In genomic region chr12:69623970-69624369, GRCh38 we compare ENCODE assay signal across 1 cellular context.
TF ChIP-seq lines count a peak whose summit lies in the region.

No MANE protein-coding gene starts in this region.

TF ChIP-seq in K562, 482 proteins besides CTCF, POLR2A, EP300 and RAD21 (continued from another document and continues in another):
- TF ChIP-seq CHD7 (IDR thresholded peaks at IDR 0.05; ENCODE audit: low read depth, low read length): no peak
- no peak for TF ChIP-seq MTF1 (CRISPR knock-in tag; IDR thresholded peaks at IDR 0.05; ENCODE audit: borderline replicate concordance)
- TF ChIP-seq ZNF655 (CRISPR knock-in tag; IDR thresholded peaks at IDR 0.05): no peak
- no peak for TF ChIP-seq ZNF282 (CRISPR knock-in tag; IDR thresholded peaks at IDR 0.05)
- TF ChIP-seq NUFIP1 (IDR thresholded peaks at IDR 0.05; ENCODE audit: partially characterized antibody): peak; percentile 43
- TF ChIP-seq THRA (IDR thresholded peaks at IDR 0.05): no peak
- no peak for TF ChIP-seq SPI1 (IDR thresholded peaks at IDR 0.05; ENCODE audit: borderline replicate concordance, low read depth, low read length)
- TF ChIP-seq ZNF699 (CRISPR knock-in tag; IDR thresholded peaks at IDR 0.05; ENCODE audit: insufficient replicate concordance): no peak
- no peak for TF ChIP-seq POLR2G (IDR thresholded peaks at IDR 0.05; ENCODE audit: low read depth, low read length)
- TF ChIP-seq NFE2L1 (tag; IDR thresholded peaks at IDR 0.05; ENCODE audit: borderline replicate concordance, low read depth): no peak
- no peak for TF ChIP-seq DNMT1 (IDR thresholded peaks at IDR 0.05)
- TF ChIP-seq EHMT2 (IDR thresholded peaks at IDR 0.05): no peak
- peak; percentile 96 for TF ChIP-seq HDAC2 (IDR thresholded peaks at IDR 0.05)
- TF ChIP-seq ZNF778 (CRISPR knock-in tag; IDR thresholded peaks at IDR 0.05): no peak
- TF ChIP-seq CLOCK (CRISPR knock-in tag; IDR thresholded peaks at IDR 0.05; ENCODE audit: borderline replicate concordance): peak; percentile 50; the same call in 1 of the 2 replicates
- no peak; the same call in 1 of the 2 replicates for TF ChIP-seq CGGBP1 (CRISPR knock-in tag; IDR thresholded peaks at IDR 0.05)
- TF ChIP-seq ZBED1 (IDR thresholded peaks at IDR 0.05): peak; percentile 97
- 0 out of 2 replicates have a peak, but pooled peaks have one; percentile 55 for TF ChIP-seq FOXP1 (CRISPR knock-in tag; IDR thresholded peaks at IDR 0.05)
- no peak for TF ChIP-seq GTF2B (IDR thresholded peaks at IDR 0.05; ENCODE audit: extremely low read depth, insufficient read length)
- no peak for TF ChIP-seq ZBTB26 (CRISPR knock-in tag; IDR thresholded peaks at IDR 0.05)
- peak; percentile 36 to 39 for TF ChIP-seq E2F6 (IDR thresholded peaks at IDR 0.05; ENCODE audit: borderline replicate concordance in 1 of 2, extremely low read depth in 1 of 2, insufficient read depth in 1 of 2, insufficient read length in 1 of 2, low read depth in 1 of 2, low read length in 1 of 2, poor library complexity in 1 of 2, severe bottlenecking in 1 of 2)
- peak; percentile 84 for TF ChIP-seq ZKSCAN1 (IDR thresholded peaks at IDR 0.05; ENCODE audit: low read depth, low read length)
- no peak for TF ChIP-seq RBM15 (IDR thresholded peaks at IDR 0.05; ENCODE audit: insufficient read depth, low read length)
- no peak for TF ChIP-seq ELF1 (tag; IDR thresholded peaks at IDR 0.05)
- TF ChIP-seq ZNF24 (IDR thresholded peaks at IDR 0.05): peak; percentile 78
- 0 out of 2 replicates have a peak, but pooled peaks have one; percentile 37 for TF ChIP-seq ZNF239 (CRISPR knock-in tag; IDR thresholded peaks at IDR 0.05)
- peak; percentile 9 for TF ChIP-seq MXD1 (CRISPR knock-in tag; IDR thresholded peaks at IDR 0.05; ENCODE audit: borderline replicate concordance, poor library complexity, severe bottlenecking)
- TF ChIP-seq ELF2 (CRISPR knock-in tag; IDR thresholded peaks at IDR 0.05): no peak
- peak; percentile 87; the same call in 1 of the 2 replicates for TF ChIP-seq PTBP1 (IDR thresholded peaks at IDR 0.05; ENCODE audit: low read depth, low read length)
- TF ChIP-seq RBM39 (optimal IDR thresholded peaks at IDR 0.05; ENCODE audit: low read depth, low read length): no peak
- no peak for TF ChIP-seq ZNF280A (IDR thresholded peaks at IDR 0.05; ENCODE audit: low read depth, partially characterized antibody)
- no peak for TF ChIP-seq LARP7 (IDR thresholded peaks at IDR 0.05)
- TF ChIP-seq CREB3L1 (IDR thresholded peaks at IDR 0.05; ENCODE audit: borderline replicate concordance, low read depth): peak; percentile 57; the same call in 1 of the 2 replicates
- TF ChIP-seq IRF2 (CRISPR knock-in tag; IDR thresholded peaks at IDR 0.05): no peak
